26 cellular contexts compared by ENCODE assay signal in the genomic region with DNA sequence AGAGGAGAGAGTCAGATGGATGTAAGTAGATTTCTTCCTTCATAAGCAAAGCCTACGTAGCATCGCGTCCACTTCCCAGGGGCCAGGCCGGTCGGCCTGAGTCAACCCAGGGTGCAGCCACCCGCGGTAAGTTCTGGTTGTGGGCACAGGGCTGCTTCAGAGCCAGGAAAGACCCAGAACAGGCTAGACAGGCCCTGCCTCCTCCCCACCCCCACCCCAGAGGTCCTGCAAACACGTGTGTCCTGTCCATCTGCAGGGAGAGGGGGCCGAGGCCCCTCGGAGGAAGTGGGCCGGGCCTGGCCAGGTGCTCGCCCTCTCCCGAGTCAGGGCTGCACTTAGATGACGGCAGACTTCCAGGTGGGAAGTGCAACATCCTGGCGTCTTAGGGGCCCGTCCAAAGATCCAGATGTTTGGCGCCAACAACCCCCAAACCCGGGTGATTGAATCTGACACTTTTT.
DNase-seq lines count a peak whose midpoint lies in the region; ATAC-seq and TF ChIP-seq lines count a peak whose summit lies in the region.
"Had no signal": no experiment of that assay in that cellular context is flagged by ENCODE, and none has a peak within 500 bp of the region (broad histone marks: within the 10 kb centered on the region; RNA-seq: fewer than 3 reads in every experiment).

No MANE protein-coding gene starts in this region.

- no peak overlapping the region for H2BK5ac ChIP-seq in H9 (ENCODE audit: insufficient read length, low read length)

- no peak overlapping the region for H2AFZ ChIP-seq in H9 (ENCODE audit: low read length)

- DNase-seq in Ammon's horn (ENCODE audit: low spot score) (peak; percentile 0), H9 (no peak), islet precursor cell (peak; percentile 42), progenitor cell of endocrine pancreas (ENCODE audit: low spot score, unreplicated experiment) (peak; percentile 3), nephron progenitor cell (no peak), NCI-H69 (lab: John Stamatoyannopoulos, UW) (no peak)
- DNase-seq: ACHN; activated naive CD4-positive, alpha-beta T cell; brain microvascular endothelial cell; C1 segment of cervical spinal cord; cortex of kidney; HCEC 1CT; KBM-7; left lung; MM.1S; NCI-H1436 treated with DMSO at 0.1 percent for 48 hours; NCI-H524; stimulated activated CD4-positive, alpha-beta T cell treated with anti-CD3 and anti-CD28 coated beads, Interleukin-12 subunit alpha, Interleukin-12 subunit beta, amount 100 ng/mL, for 4 hours; stimulated activated naive CD8-positive, alpha-beta T cell treated with anti-CD3 and anti-CD28 coated beads, Interleukin-15, amount 100 ng/mL, for 72 hours; trophoblast cell had no signal

- no CpG with 5 or more reads among the region's 18 CpGs for WGBS in H9 (ENCODE audit: extremely low coverage, insufficient read length, low lambda C conversion rate)

- no peak overlapping the region for H3K27ac ChIP-seq in H9 (ENCODE audit: insufficient read length, low read depth, low read length)
- H3K27ac ChIP-seq: adrenal gland, brain microvascular endothelial cell, left lung, VCaP had no signal

- H3K4me3 Mint-ChIP-seq in H9 (no peak overlapping the region), progenitor cell of endocrine pancreas (ENCODE audit: low read depth) (no peak overlapping the region), nephron progenitor cell (no peak overlapping the region)
- H3K4me3 Mint-ChIP-seq: activated CD4-positive, alpha-beta T cell treated with anti-CD3 and anti-CD28 coated beads, Interleukin-2, amount 10 ng/mL, durations not matched to agents 7 days and 5 days; stimulated activated naive CD8-positive, alpha-beta T cell treated with anti-CD3 and anti-CD28 coated beads, Interleukin-15, amount 100 ng/mL, for 72 hours; T-helper 2 cell treated with Interferon-gamma antibody and Interleukin-4, amounts not matched to agents 5 μg/mL and 100 μg/mL, for 36 hours had no signal

- H3K4me1 Mint-ChIP-seq in H9 (peaks cover 12 to 17% of the 10 kb centered on the region in 2 experiments), progenitor cell of endocrine pancreas (ENCODE audit: low read depth) (no peaks in the 10 kb centered on the region), nephron progenitor cell (peaks cover 19% of the 10 kb centered on the region)
- H3K4me1 Mint-ChIP-seq: activated CD4-positive, alpha-beta T cell treated with anti-CD3 and anti-CD28 coated beads, Interleukin-2, amount 10 ng/mL, durations not matched to agents 7 days and 5 days; stimulated activated naive CD8-positive, alpha-beta T cell treated with anti-CD3 and anti-CD28 coated beads, Interleukin-15, amount 100 ng/mL, for 72 hours had no signal

- H2BK15ac ChIP-seq in H9 (ENCODE audit: low read depth, low read length) = no peak overlapping the region

- ATAC-seq in HG02798 (IDR thresholded peaks at IDR 0.05; ENCODE audit: poor library complexity, unreplicated experiment) = no peak
- ATAC-seq in HG02840 (IDR thresholded peaks at IDR 0.05; ENCODE audit: low FRiP score, unreplicated experiment) = no peak
- ATAC-seq: left lung; stimulated activated naive CD8-positive, alpha-beta T cell treated with anti-CD3 and anti-CD28 coated beads, Interleukin-15, amount 100 ng/mL, for 72 hours had no signal

- H3K79me1 ChIP-seq in H9 (ENCODE audit: insufficient read depth, low read depth, low read length, poor library complexity, severe bottlenecking) = no peaks in the 10 kb centered on the region

- H3K4ac ChIP-seq in H9 (ENCODE audit: low read depth, low read length) = no peak overlapping the region

- no peak overlapping the region for H2BK12ac ChIP-seq in H9 (ENCODE audit: insufficient read length, low read depth, low read length)

- no peak overlapping the region for H3K56ac ChIP-seq in H9 (ENCODE audit: insufficient read length, low read depth, low read length)

- no peak overlapping the region for H3K4me2 ChIP-seq in H9 (ENCODE audit: insufficient read depth, insufficient read length, low read length)

- H3K9ac ChIP-seq in H9 (ENCODE audit: extremely low read depth, insufficient read length, low read length) = no peak overlapping the region

- no peak overlapping the region for H3K27ac Mint-ChIP-seq in H9
- H3K27ac Mint-ChIP-seq in progenitor cell of endocrine pancreas = no peak overlapping the region
- no peak overlapping the region for H3K27ac Mint-ChIP-seq in nephron progenitor cell
- H3K27ac Mint-ChIP-seq: activated CD4-positive, alpha-beta T cell treated with anti-CD3 and anti-CD28 coated beads, Interleukin-2, amount 10 ng/mL, durations not matched to agents 7 days and 5 days; T-helper 2 cell treated with Interferon-gamma antibody and Interleukin-4, amounts not matched to agents 5 μg/mL and 100 μg/mL, for 36 hours had no signal

- TF ChIP-seq CTCF in H9 (conservative IDR thresholded peaks at IDR 0.05) = no peak
- TF ChIP-seq CTCF in progenitor cell of endocrine pancreas (IDR thresholded peaks at IDR 0.05; ENCODE audit: unreplicated experiment) = no peak
- no peak for TF ChIP-seq CTCF in nephron progenitor cell (IDR thresholded peaks at IDR 0.05)

- H3K23me2 ChIP-seq in H9 (ENCODE audit: insufficient read length, low read depth, low read length, poor library complexity, severe bottlenecking) = no peaks in the 10 kb centered on the region

- peaks cover 5 to 16% (median 11%) of the 10 kb centered on the region in 3 experiments for H3K36me3 Mint-ChIP-seq in H9 (ENCODE audit: insufficient read depth in 1 of 3, low read depth in 3 of 3)
- H3K36me3 Mint-ChIP-seq in progenitor cell of endocrine pancreas (ENCODE audit: insufficient read depth) = no peaks in the 10 kb centered on the region
- peaks cover 9% of the 10 kb centered on the region for H3K36me3 Mint-ChIP-seq in nephron progenitor cell (ENCODE audit: low read depth)

- H2BK20ac ChIP-seq in H9 (ENCODE audit: low read depth, low read length, poor library complexity, severe bottlenecking) = no peak overlapping the region

- peaks cover 8% of the 10 kb centered on the region for H3K9me3 ChIP-seq in H9 (ENCODE audit: control insufficient read depth, low read depth, low read length)
- H3K9me3 ChIP-seq: adrenal gland, left lung had no signal

- peaks cover 13 to 14% of the 10 kb centered on the region in 2 experiments for H3K9me3 Mint-ChIP-seq in H9
- peaks cover 3% of the 10 kb centered on the region for H3K9me3 Mint-ChIP-seq in progenitor cell of endocrine pancreas (ENCODE audit: low read depth)
- peaks cover 11% of the 10 kb centered on the region for H3K9me3 Mint-ChIP-seq in nephron progenitor cell
- H3K9me3 Mint-ChIP-seq: stimulated activated naive CD8-positive, alpha-beta T cell treated with anti-CD3 and anti-CD28 coated beads, Interleukin-15, amount 100 ng/mL, for 72 hours; T-helper 2 cell treated with Interferon-gamma antibody and Interleukin-4, amounts not matched to agents 5 μg/mL and 100 μg/mL, for 36 hours had no signal

- H2AK5ac ChIP-seq in H9 (ENCODE audit: insufficient read length, low read length) = no peak overlapping the region

- H3K14ac ChIP-seq in H9 (ENCODE audit: insufficient read depth, low read length) = peak overlapping the region; percentile 40; the same call in 1 of the 2 replicates

- no peak overlapping the region for H3K23ac ChIP-seq in H9 (ENCODE audit: insufficient read length, low read depth, low read length)

- no peaks in the 10 kb centered on the region for H3K79me2 ChIP-seq in H9 (ENCODE audit: insufficient read depth, low read length)

- no peak overlapping the region for H4K91ac ChIP-seq in H9 (ENCODE audit: insufficient read length, low read depth, low read length)

- no peaks in the 10 kb centered on the region; the same call in 1 of the 2 replicates for H3K4me1 ChIP-seq in H9 (ENCODE audit: insufficient read depth, low read length)
- H3K4me1 ChIP-seq: adrenal gland, left lung had no signal

- H3T11ph ChIP-seq in H9 (ENCODE audit: low read length) = no peak overlapping the region

- no peak overlapping the region for H4K5ac ChIP-seq in H9 (ENCODE audit: insufficient read length, low read depth, low read length)

- no peaks in the 10 kb centered on the region for H3K27me3 ChIP-seq in H9 (ENCODE audit: insufficient read depth, low read length)
- H3K27me3 ChIP-seq: adrenal gland, brain microvascular endothelial cell had no signal

- H2BK120ac ChIP-seq in H9 (ENCODE audit: low read depth, low read length, poor library complexity, severe bottlenecking) = no peak overlapping the region

- H3K18ac ChIP-seq in H9 (ENCODE audit: insufficient read length, low read depth, low read length) = no peak overlapping the region

- H3K27me3 Mint-ChIP-seq in H9 (ENCODE audit: low read depth) (peaks cover 3% of the 10 kb centered on the region), progenitor cell of endocrine pancreas (peaks cover 12% of the 10 kb centered on the region), nephron progenitor cell (ENCODE audit: low read depth, poor library complexity) (peaks cover 7% of the 10 kb centered on the region)
- H3K27me3 Mint-ChIP-seq: activated CD4-positive, alpha-beta T cell treated with anti-CD3 and anti-CD28 coated beads, Interleukin-2, amount 10 ng/mL, durations not matched to agents 7 days and 5 days had no signal

- H4K8ac ChIP-seq in H9 (replicated peaks; ENCODE audit: insufficient read length, low read depth, low read length) = no peak overlapping the region

- H4K20me1 ChIP-seq in H9 (ENCODE audit: control insufficient read depth, insufficient read depth, insufficient read length) = no peaks in the 10 kb centered on the region

Comparison
In these comparisons a context has a peak if more than half of its experiments do, and no peak if none do; other contexts are left out.
1. DNase-seq: peak in Ammon's horn (single experiment), islet precursor cell (single experiment) and progenitor cell of endocrine pancreas (single experiment); none in H9 (single experiment), nephron progenitor cell (single experiment) and NCI-H69 (single experiment).